Comparison of ENCODE assay signal across 23 cellular contexts in the genomic region with DNA sequence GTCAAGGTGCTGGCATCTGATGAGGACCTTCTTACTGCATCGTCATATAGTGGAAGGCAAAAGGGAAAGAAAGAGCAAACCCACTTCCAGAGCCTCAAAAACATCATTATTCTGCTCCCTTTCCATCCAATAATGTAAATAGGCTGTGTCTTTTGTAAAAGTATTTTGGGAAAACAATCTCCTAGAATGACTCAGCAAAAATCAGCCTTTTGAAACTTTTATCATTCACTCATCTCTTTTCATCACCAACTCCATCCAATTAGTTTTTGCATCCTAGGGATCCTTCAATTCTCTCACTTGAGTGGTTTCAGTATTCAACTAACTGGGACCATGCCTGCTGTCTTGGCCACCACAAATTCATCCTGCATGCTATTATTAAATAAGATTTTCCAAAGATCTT. TPM values are rescaled to one million over a fixed set of nuclear protein-coding genes. Genes with fewer than 3 reads are reported as not detected.
DNase-seq lines count a peak whose midpoint lies in the region; ATAC-seq, FAIRE-seq and TF ChIP-seq lines count a peak whose summit lies in the region.
"Had no signal": no experiment of that assay in that cellular context is flagged by ENCODE, and none has a peak within 500 bp of the region (broad histone marks: within the 10 kb centered on the region; RNA-seq: fewer than 3 reads in every experiment).

No MANE protein-coding gene starts in this region.

- H2BK20ac ChIP-seq in IMR-90 (ENCODE audit: low read depth, low read length) (no peak overlapping the region), H1 (ENCODE audit: low read length) (no peak overlapping the region)

- TF ChIP-seq RAD21 in IMR-90 (IDR thresholded peaks at IDR 0.05; ENCODE audit: low read length) = no peak
- no peak for TF ChIP-seq RAD21 in H1 (IDR thresholded peaks at IDR 0.05 in 1 of 2, conservative IDR thresholded peaks at IDR 0.05 in 1 of 2; ENCODE audit: low read depth in 2 of 2, low read length in 2 of 2)

- H3K27me3 ChIP-seq in Caco-2 (replicated peaks; ENCODE audit: control insufficient read depth, insufficient read depth, low read length) = no peaks in the 10 kb centered on the region
- no peaks in the 10 kb centered on the region for H3K27me3 ChIP-seq in IMR-90 (ENCODE audit: control insufficient read depth, insufficient read depth, low read length)
- H3K27me3 ChIP-seq in H1 (replicated peaks in 1 of 4; ENCODE audit: control insufficient read depth in 3 of 4, extremely low read depth in 1 of 4, insufficient read depth in 3 of 4, low read length in 3 of 4) = no peaks in the 10 kb centered on the region
- no peaks in the 10 kb centered on the region for H3K27me3 ChIP-seq in mesenchymal stem cell (ENCODE audit: control insufficient read depth in 1 of 2, insufficient read depth in 1 of 2, low read length in 2 of 2)
- H3K27me3 ChIP-seq: BLaER1 had no signal

- no peak overlapping the region for H3K23ac ChIP-seq in IMR-90 (ENCODE audit: low read depth, low read length)
- H3K23ac ChIP-seq in H1 (ENCODE audit: insufficient read length) = no peak overlapping the region
- H3K23ac ChIP-seq in mesenchymal stem cell (ENCODE audit: low read length in 2 of 2) = no peak overlapping the region

- no peak overlapping the region for H4K91ac ChIP-seq in IMR-90 (ENCODE audit: insufficient read depth, low read depth, low read length)
- no peak overlapping the region for H4K91ac ChIP-seq in H1 (replicated peaks; ENCODE audit: insufficient read length, low read length)
- H4K91ac ChIP-seq in mesenchymal stem cell (ENCODE audit: low read length) = no peak overlapping the region

- H3K36me3 Mint-ChIP-seq in Caco-2 (ENCODE audit: insufficient read depth, unreplicated experiment) (no peaks in the 10 kb centered on the region), T-helper 17 cell (ENCODE audit: low read depth) (no peaks in the 10 kb centered on the region)
- H3K36me3 Mint-ChIP-seq: CD4-positive, CD25-positive, alpha-beta regulatory T cell; CD8-positive, alpha-beta T cell had no signal

- H3K36me3 ChIP-seq in Caco-2 (ENCODE audit: control insufficient read depth, insufficient read depth, low read length) (no peaks in the 10 kb centered on the region), IMR-90 (ENCODE audit: control insufficient read depth, insufficient read depth, low read length) (no peaks in the 10 kb centered on the region), H1 (ENCODE audit: control insufficient read depth in 2 of 4, insufficient read depth in 4 of 4, low read length in 3 of 4) (no peaks in the 10 kb centered on the region; a peak in 1 of 8 replicates), mesenchymal stem cell (ENCODE audit: control insufficient read depth in 1 of 2, insufficient read depth in 2 of 2, low read depth in 1 of 2, low read length in 2 of 2) (no peaks in the 10 kb centered on the region)
- H3K36me3 ChIP-seq: BLaER1, HAP-1 had no signal

- no peak overlapping the region for H3K4ac ChIP-seq in IMR-90 (ENCODE audit: low read depth, low read length)
- H3K4ac ChIP-seq in H1 (replicated peaks; ENCODE audit: insufficient read length, low read depth, low read length) = no peak overlapping the region
- H3K4ac ChIP-seq in mesenchymal stem cell (ENCODE audit: low read depth in 1 of 2, low read length in 2 of 2) = no peak overlapping the region

- TF ChIP-seq POLR2A in IMR-90 (IDR thresholded peaks at IDR 0.05; ENCODE audit: low read depth, low read length) = no peak
- no peak for TF ChIP-seq POLR2A in H1 (IDR thresholded peaks at IDR 0.05; ENCODE audit: control extremely low read depth in 1 of 2, low read depth in 2 of 2, low read length in 2 of 2)

- no peak overlapping the region for H4K8ac ChIP-seq in IMR-90 (ENCODE audit: low read depth in 2 of 2, low read length in 2 of 2)
- H4K8ac ChIP-seq in H1 (ENCODE audit: extremely low read depth, insufficient read depth, low read length) = no peak overlapping the region
- H4K8ac ChIP-seq in mesenchymal stem cell (ENCODE audit: low read length) = no peak overlapping the region

- no peak for TF ChIP-seq CTCF in Caco-2 (IDR thresholded peaks at IDR 0.05; ENCODE audit: insufficient read depth in 1 of 2, low read depth in 1 of 2, low read length in 1 of 2, severe bottlenecking in 1 of 2, unreplicated experiment in 1 of 2)
- TF ChIP-seq CTCF in IMR-90 (conservative IDR thresholded peaks at IDR 0.05; ENCODE audit: low read depth, low read length) = no peak
- no peak for TF ChIP-seq CTCF in H1 (IDR thresholded peaks at IDR 0.05; ENCODE audit: control extremely low read depth in 1 of 3, insufficient read depth in 1 of 3, low read depth in 1 of 3, low read length in 3 of 3)

- no peak overlapping the region for H2AK5ac ChIP-seq in IMR-90 (ENCODE audit: low read depth, low read length)
- H2AK5ac ChIP-seq in H1 (ENCODE audit: low read depth, low read length) = no peak overlapping the region
- H2AK5ac ChIP-seq in mesenchymal stem cell (ENCODE audit: low read length, severe bottlenecking) = no peak overlapping the region

- dilution Hi-C loops in IMR-90 (cut with HindIII; ENCODE audit: low sequenced_read_pairs, unreplicated experiment) = no loop called here

- H3K27me3 Mint-ChIP-seq in Caco-2 (ENCODE audit: insufficient read depth, unreplicated experiment) = peaks cover 3% of the 10 kb centered on the region
- H3K27me3 Mint-ChIP-seq in T-helper 17 cell = peaks cover 6% of the 10 kb centered on the region
- H3K27me3 Mint-ChIP-seq: CD4-positive, CD25-positive, alpha-beta regulatory T cell had no signal

- H2BK15ac ChIP-seq in IMR-90 (ENCODE audit: low read depth, low read length) (no peak overlapping the region), H1 (ENCODE audit: low read length) (no peak overlapping the region), mesenchymal stem cell (ENCODE audit: low read depth, poor library complexity, severe bottlenecking) (no peak overlapping the region)

- H2AK9ac ChIP-seq in IMR-90 (replicated peaks; ENCODE audit: low read depth, low read length, poor library complexity) = no peak overlapping the region

- H2BK5ac ChIP-seq in IMR-90 (ENCODE audit: low read depth, low read length, poor library complexity, severe bottlenecking) = no peak overlapping the region
- no peak overlapping the region for H2BK5ac ChIP-seq in H1 (ENCODE audit: low read depth, low read length)
- H2BK5ac ChIP-seq in mesenchymal stem cell (ENCODE audit: low read depth, low read length, poor library complexity, severe bottlenecking) = no peak overlapping the region

- H3K27ac ChIP-seq in IMR-90 (ENCODE audit: insufficient read depth, low read length) = no peak overlapping the region
- no peak overlapping the region for H3K27ac ChIP-seq in H1 (ENCODE audit: low read depth, low read length)
- no peak overlapping the region for H3K27ac ChIP-seq in mesenchymal stem cell (ENCODE audit: low read length, poor library complexity, severe bottlenecking)
- H3K27ac ChIP-seq: BLaER1, C4-2B had no signal

- H3K4me3 ChIP-seq in Caco-2 (ENCODE audit: low read depth, low read length) (no peak overlapping the region), IMR-90 (ENCODE audit: insufficient read depth, low read depth, low read length) (no peak overlapping the region), H1 (ENCODE audit: extremely low read depth in 1 of 4, insufficient read depth in 2 of 4, low read depth in 3 of 4, low read length in 4 of 4) (no peak overlapping the region), mesenchymal stem cell (ENCODE audit: insufficient read depth in 1 of 2, low read depth in 1 of 2, low read length in 2 of 2) (no peak overlapping the region)
- H3K4me3 ChIP-seq: BLaER1, GM23338, HAP-1 had no signal

- no peaks in the 10 kb centered on the region for H3K4me1 ChIP-seq in Caco-2
- H3K4me1 ChIP-seq in IMR-90 (ENCODE audit: control insufficient read depth, insufficient read depth, low read length) = no peaks in the 10 kb centered on the region
- no peaks in the 10 kb centered on the region for H3K4me1 ChIP-seq in H1 (replicated peaks in 1 of 4; ENCODE audit: control insufficient read depth in 3 of 4, insufficient read depth in 4 of 4, low read length in 3 of 4)
- no peaks in the 10 kb centered on the region for H3K4me1 ChIP-seq in mesenchymal stem cell (ENCODE audit: control insufficient read depth, insufficient read depth, low read depth, low read length)
- H3K4me1 ChIP-seq: BLaER1 had no signal

- no peaks in the 10 kb centered on the region for H3K9me1 ChIP-seq in IMR-90 (ENCODE audit: insufficient read depth, low read length)

- TF ChIP-seq EP300 in H1 (IDR thresholded peaks at IDR 0.05; ENCODE audit: borderline replicate concordance in 1 of 2, low read depth in 2 of 2, low read length in 2 of 2) = no peak

- no CpG with 5 or more reads among the region's 1 CpG for WGBS in IMR-90 (ENCODE audit: extremely low coverage in 2 of 2, insufficient read length in 1 of 2), 2 experiments
- WGBS in H1 (ENCODE audit: extremely low coverage in 1 of 2, insufficient coverage in 1 of 2, insufficient read length in 1 of 2, insufficient replicate concordance in 2 of 2, low coverage in 1 of 2, low lambda C conversion rate in 2 of 2, missing lambda C conversion rate in 1 of 2), 2 experiments = 84% methylated on average over 1 of the region's 1 CpG; no CpG with 5 or more reads in 1 of the 2 experiments
- whole genome bisulfite sequencing in mesenchymal stem cell = no CpG with 5 or more reads among the region's 1 CpG

- no peak overlapping the region for H3K4me3 Mint-ChIP-seq in Caco-2 (ENCODE audit: unreplicated experiment)
- no peak overlapping the region for H3K4me3 Mint-ChIP-seq in T-helper 17 cell
- H3K4me3 Mint-ChIP-seq: B cell; CD4-positive, CD25-positive, alpha-beta regulatory T cell; CD8-positive, alpha-beta T cell; GM23338; HFFc6 had no signal

- DNase-seq in Caco-2 (no peak), IMR-90 (no peak), H1 (ENCODE audit: low read depth in 1 of 2, low spot score in 2 of 2) (no peak), mesenchymal stem cell (no peak), T-helper 17 cell (no peak)
- DNase-seq in stimulated activated CD4-positive, alpha-beta T cell treated with anti-CD3 and anti-CD28 coated beads, Interleukin-4, amount 100 ng/mL, for 1 hour = no peak
- DNase-seq: CD4-positive, CD25-positive, alpha-beta regulatory T cell; CD8-positive, alpha-beta T cell; DMS 273 treated with DMSO at 0.1 percent for 48 hours; DMS79; GF-D8; HFFc6 had no signal

- H3K18ac ChIP-seq in IMR-90 (ENCODE audit: low read depth, low read length) = no peak overlapping the region
- H3K18ac ChIP-seq in H1 (ENCODE audit: extremely low read depth, low read length) = no peak overlapping the region
- no peak overlapping the region for H3K18ac ChIP-seq in mesenchymal stem cell (ENCODE audit: low read depth in 1 of 2, low read length in 2 of 2)

- H3K79me2 ChIP-seq in H1 (ENCODE audit: control insufficient read depth in 1 of 2, insufficient read depth in 2 of 2, low read length in 2 of 2) = no peaks in the 10 kb centered on the region

- intact Hi-C loops in Caco-2 (cut with micrococcal nuclease; ENCODE audit: unreplicated experiment) (no loop called here), IMR-90 (cut with micrococcal nuclease) (no loop called here)

- H2BK120ac ChIP-seq in IMR-90 (ENCODE audit: low read depth, low read length) (no peak overlapping the region), H1 (replicated peaks; ENCODE audit: low read depth, low read length) (no peak overlapping the region), mesenchymal stem cell (ENCODE audit: low read depth, low read length) (no peak overlapping the region)

- H3K4me2 ChIP-seq in IMR-90 (ENCODE audit: low read depth, low read length) (no peak overlapping the region), H1 (ENCODE audit: insufficient read depth in 1 of 2, low read depth in 2 of 2, low read length in 2 of 2) (no peak overlapping the region), mesenchymal stem cell (ENCODE audit: low read length, poor library complexity, severe bottlenecking) (no peak overlapping the region)
- H3K4me2 ChIP-seq: BLaER1, GM23338 had no signal

- no peaks in the 10 kb centered on the region for H3K9me3 Mint-ChIP-seq in Caco-2 (ENCODE audit: unreplicated experiment)
- H3K9me3 Mint-ChIP-seq: HFFc6 had no signal

- H3K79me1 ChIP-seq in IMR-90 (ENCODE audit: low read depth in 1 of 2, low read length in 2 of 2) = no peaks in the 10 kb centered on the region
- H3K79me1 ChIP-seq in H1 (ENCODE audit: low read depth, low read length) = no peaks in the 10 kb centered on the region
- no peaks in the 10 kb centered on the region for H3K79me1 ChIP-seq in mesenchymal stem cell (replicated peaks; ENCODE audit: low read length, poor library complexity, severe bottlenecking)

- H3K56ac ChIP-seq in IMR-90 (ENCODE audit: extremely low read depth, insufficient read depth, low read length) (no peak overlapping the region), H1 (replicated peaks; ENCODE audit: insufficient read length, low read depth, low read length) (no peak overlapping the region)

- no peak overlapping the region for H3K14ac ChIP-seq in IMR-90 (replicated peaks; ENCODE audit: low read depth, low read length)
- no peak overlapping the region for H3K14ac ChIP-seq in H1 (ENCODE audit: insufficient read length)
- H3K14ac ChIP-seq in mesenchymal stem cell (ENCODE audit: low read length in 2 of 2) = no peak overlapping the region

- in situ Hi-C loops in IMR-90 (cut with MboI; ENCODE audit: low sequenced_read_pairs) = loop anchor here (10.0 kb wide), 1 partner anchor 50 kb away; no protein-coding TSS in a partner anchor

- CTCF ChIA-PET in Caco-2 (lab: Charles Lee) (no interaction called here), IMR-90 (lab: Yijun Ruan, JAX) (no interaction called here), H1 (lab: Charles Lee; ENCODE audit: partially characterized antibody) (no interaction called here)

- peak overlapping the region; percentile 20 for H3K27ac Mint-ChIP-seq in Caco-2 (ENCODE audit: unreplicated experiment)
- no peak overlapping the region for H3K27ac Mint-ChIP-seq in T-helper 17 cell
- H3K27ac Mint-ChIP-seq: B cell; CD4-positive, CD25-positive, alpha-beta regulatory T cell; CD8-positive, alpha-beta T cell; GM23338; HFFc6 had no signal

- H4K20me1 ChIP-seq in IMR-90 (ENCODE audit: insufficient read depth, low read length) (no peaks in the 10 kb centered on the region), H1 (replicated peaks in 1 of 2; ENCODE audit: control insufficient read depth in 1 of 2, insufficient read depth in 2 of 2, low read length in 2 of 2) (no peaks in the 10 kb centered on the region)
- H4K20me1 ChIP-seq: BLaER1 had no signal

- H3K23me2 ChIP-seq in H1 (ENCODE audit: low read depth, low read length) = no peaks in the 10 kb centered on the region

- ATAC-seq in IMR-90 (ENCODE audit: low read depth) (no peak), T-helper 17 cell (no peak)
- ATAC-seq: CD8-positive, alpha-beta T cell; GM23338 had no signal

- no peak overlapping the region for H2BK12ac ChIP-seq in H1 (ENCODE audit: low read depth, low read length)
- H2BK12ac ChIP-seq in mesenchymal stem cell (ENCODE audit: low read length in 2 of 2) = no peak overlapping the region

- no peak for FAIRE-seq in H1 (lab: Jason Lieb, UNC)
- FAIRE-seq: D721Med, GM12891, GM18507, H54 had no signal

- no peak overlapping the region for H3K9ac ChIP-seq in IMR-90 (ENCODE audit: low read depth, low read length)
- no peak overlapping the region for H3K9ac ChIP-seq in H1 (replicated peaks in 1 of 4; ENCODE audit: extremely low read depth in 1 of 4, low read depth in 3 of 4, low read length in 3 of 4)
- no peak overlapping the region for H3K9ac ChIP-seq in mesenchymal stem cell (ENCODE audit: low read length)
- H3K9ac ChIP-seq: BLaER1 had no signal

- H4K5ac ChIP-seq in IMR-90 (ENCODE audit: low read depth, low read length) (no peak overlapping the region), H1 (ENCODE audit: insufficient read length, low read depth, low read length) (no peak overlapping the region)

- no peaks in the 10 kb centered on the region for H3K4me1 Mint-ChIP-seq in Caco-2 (ENCODE audit: low read depth, unreplicated experiment)
- no peaks in the 10 kb centered on the region for H3K4me1 Mint-ChIP-seq in T-helper 17 cell
- H3K4me1 Mint-ChIP-seq: B cell; CD4-positive, CD25-positive, alpha-beta regulatory T cell; GM23338 had no signal

- POLR2A ChIA-PET in Caco-2 (lab: Charles Lee) = no interaction called here
- POLR2A ChIA-PET in IMR-90 (lab: Charles Lee; ENCODE audit: unreplicated experiment) = no interaction called here
- POLR2A ChIA-PET in H1 (lab: Charles Lee; ENCODE audit: partially characterized antibody) = no interaction called here

- no peak overlapping the region for H2AFZ ChIP-seq in IMR-90 (replicated peaks; ENCODE audit: low read length, poor library complexity)
- H2AFZ ChIP-seq in H1 (ENCODE audit: low read length) = no peak overlapping the region
- no peak overlapping the region for H2AFZ ChIP-seq in mesenchymal stem cell (ENCODE audit: low read depth, low read length)
- H2AFZ ChIP-seq: GM23338 had no signal

- no peaks in the 10 kb centered on the region for H3K9me3 ChIP-seq in Caco-2
- H3K9me3 ChIP-seq in IMR-90 (ENCODE audit: control insufficient read depth, insufficient read depth, low read length) = peaks cover 7% of the 10 kb centered on the region; the same call in 1 of the 2 replicates
- H3K9me3 ChIP-seq in H1 (ENCODE audit: insufficient read depth in 2 of 2, low read depth in 1 of 2, low read length in 1 of 2) = no peaks in the 10 kb centered on the region
- H3K9me3 ChIP-seq in mesenchymal stem cell (ENCODE audit: control insufficient read depth, low read length) = peaks cover 4% of the 10 kb centered on the region
- H3K9me3 ChIP-seq in T-helper 17 cell (ENCODE audit: control insufficient read depth, low read length, poor library complexity, severe bottlenecking) = no peaks in the 10 kb centered on the region
- H3K9me3 ChIP-seq: BLaER1, HAP-1 had no signal

- BruUV-seq in Caco-2 (replicated peaks; lab: Mats Ljungman, UMichigan) (no TSS peak), IMR-90 (replicated peaks; lab: Mats Ljungman, UMichigan) (no TSS peak)

RNA-seq across cellular contexts. Expression of gene TLR4, which starts 39.8 kb away (rescaled TPM):
- total RNA-seq in Caco-2 (2022) (not detected in 2 replicates), IMR-90 (2012; rRNA removed) (under 0.01 TPM in 2 replicates), T-helper 17 cell (1 to 10 TPM in 1 of 2 donors, under 1 TPM in 1; 0.39 to 1.8 TPM)
- polyA plus RNA-seq in IMR-90 (2012; rRNA removed) (not detected in 2 replicates), H1 (2011; rRNA removed) (under 0.01 and 0.02 TPM in 2 replicates)
- not detected in 2 replicates for polyA plus RNA-seq in IMR-90 (2012; cell fraction: cytosol; rRNA removed)
- 0.02 TPM in 1 of 2 replicates, not detected in the other for polyA plus RNA-seq in IMR-90 (2012; cell fraction: nucleus; rRNA removed; ENCODE audit: low replicate concordance)
- 0.17 and 0.19 TPM in 2 replicates for total RNA-seq in H1 (2021; fragmentation: NEBNext Ultra II Directional; extraction: Animal tissue kit (Norgen Biotek cat#: 25700))
- not detected for polyA plus RNA-seq in H1 (2011; cell fraction: cytosol; rRNA removed)
- not detected for polyA plus RNA-seq in H1 (2011; cell fraction: nucleus; rRNA removed)
- polyA plus RNA-seq in H1 (2012, experiment 1 of 2) = 0.04 to 0.14 TPM in 2 of 4 replicates, not detected in the others
- polyA plus RNA-seq in H1 (2012, experiment 2 of 2) = 0.04 TPM
- 0.22 TPM for polyA plus RNA-seq in H1 (2013, experiment 1 of 2)
- polyA plus RNA-seq in H1 (2013, experiment 2 of 2) = 0.24 TPM
- polyA minus RNA-seq in H1 (2011; rRNA and poly(A)+ RNA removed) = 0.07 and 0.09 TPM in 2 replicates
- polyA minus RNA-seq in H1 (2011; cell fraction: cytosol; rRNA and poly(A)+ RNA removed) = not detected
- 0.70 TPM for polyA minus RNA-seq in H1 (2011; cell fraction: nucleus; rRNA and poly(A)+ RNA removed)
- 16.9 TPM for polyA plus RNA-seq in mesenchymal stem cell (2013, experiment 1 of 2)
- polyA plus RNA-seq in mesenchymal stem cell (2013, experiment 2 of 2) = 16.9 TPM
- total RNA-seq: G401 had no signal
- polyA plus RNA-seq: AG04450 had no signal
